ENCODE assay signal across 8 cellular contexts in genomic region chr6:70667711-70668498, GRCh38. TPM values are rescaled to one million over a fixed set of nuclear protein-coding genes. Genes with fewer than 3 reads are reported as not detected.
DNase-seq lines count a peak whose midpoint lies in the region; ATAC-seq, FAIRE-seq and TF ChIP-seq lines count a peak whose summit lies in the region.

SMAP1 (plus strand) TSS chr6:70667883; CDS start chr6:70668024, 141 bp downstream.

- TF ChIP-seq CTCF in WTC11 (IDR thresholded peaks at IDR 0.05) (no peak), bronchial epithelial cell (IDR thresholded peaks at IDR 0.05; ENCODE audit: insufficient read depth, low read length, severe bottlenecking) (no peak), smooth muscle cell (IDR thresholded peaks at IDR 0.05; ENCODE audit: borderline replicate concordance, insufficient read depth, poor library complexity, severe bottlenecking) (no peak)

- peak within 1 kb of the TSS; percentile 98 for H2AFZ ChIP-seq in smooth muscle cell (ENCODE audit: low read depth)

- peak within 1 kb of the TSS; percentile 78 for H3K4me3 Mint-ChIP-seq in WTC11

- H4K20me1 ChIP-seq in smooth muscle cell (ENCODE audit: low read depth) = peaks cover 40% of the 10 kb centered on the region

- peak within 1 kb of the TSS; percentile 81 for H3K27ac Mint-ChIP-seq in WTC11

- no peaks in the 10 kb centered on the region for H3K36me3 Mint-ChIP-seq in WTC11

- H3K27ac ChIP-seq in smooth muscle cell (ENCODE audit: low read depth) = peak within 1 kb of the TSS; percentile 80

- peak within 1 kb of the TSS; percentile 96 for H3K4me2 ChIP-seq in smooth muscle cell

- ATAC-seq in GM18873 (IDR thresholded peaks at IDR 0.05; ENCODE audit: low FRiP score, unreplicated experiment) (peak; percentile 80), HG03135 (IDR thresholded peaks at IDR 0.05; ENCODE audit: unreplicated experiment) (peak; percentile 87), WTC11 (peak; percentile 92)

- CTCF ChIA-PET in WTC11 (lab: Charles Lee) = interaction anchor here (0.8 to 1.9 kb wide), 5 partner anchors 19 to 447 kb away, joined by 4 to 10 read pairs (median 5); partner anchors contain the start of gene SDHAF4

- H3K36me3 ChIP-seq in bronchial epithelial cell (ENCODE audit: control insufficient read depth, insufficient read depth, low read length) (no peaks in the 10 kb centered on the region), smooth muscle cell (ENCODE audit: low read depth) (no peaks in the 10 kb centered on the region)

- FAIRE-seq in bronchial epithelial cell (lab: Jason Lieb, UNC) = no peak

- no peaks in the 10 kb centered on the region for H3K27me3 Mint-ChIP-seq in WTC11 (ENCODE audit: low read depth)

- peak within 1 kb of the TSS; percentile 81 for H3K9ac ChIP-seq in smooth muscle cell (ENCODE audit: low read depth)

- peaks cover 51% of the 10 kb centered on the region for H3K79me2 ChIP-seq in smooth muscle cell (ENCODE audit: low read depth)

- DNase-seq in AG08395 (ENCODE audit: low spot score) (peak; percentile 98), NCI-H2196 (lab: John Stamatoyannopoulos, UW; ENCODE audit: unreplicated experiment) (peak; percentile 93), WTC11 (ENCODE audit: low spot score) (peak; percentile 94), bronchial epithelial cell (ENCODE audit: low read depth) (peak; percentile 77), iPS-NIHi11 (ENCODE audit: low spot score) (peak; percentile 97), smooth muscle cell (lab: John Stamatoyannopoulos, UW; ENCODE audit: unreplicated experiment) (peak; percentile 82)

- H3K4me1 Mint-ChIP-seq in WTC11 = peaks cover 39% of the 10 kb centered on the region

- under 1% methylated on average over 60 of the region's 90 CpGs for WGBS in smooth muscle cell (ENCODE audit: low lambda C conversion rate)

- H3K4me3 ChIP-seq in bronchial epithelial cell (ENCODE audit: low read depth, low read length) = peak within 1 kb of the TSS; percentile 96
- peak within 1 kb of the TSS; percentile 94 for H3K4me3 ChIP-seq in smooth muscle cell

- H3K4me1 ChIP-seq in smooth muscle cell (ENCODE audit: low read depth) = peaks cover 22% of the 10 kb centered on the region

- no peaks in the 10 kb centered on the region for H3F3A ChIP-seq in smooth muscle cell (ENCODE audit: low read depth)

- no peaks in the 10 kb centered on the region for H3K9me3 Mint-ChIP-seq in WTC11

- H3K27me3 ChIP-seq in bronchial epithelial cell (ENCODE audit: control insufficient read depth, insufficient read depth, low read length) (no peaks in the 10 kb centered on the region), smooth muscle cell (ENCODE audit: low read depth) (no peaks in the 10 kb centered on the region)

- POLR2A ChIA-PET in WTC11 (lab: Charles Lee) = interaction anchor here (0.6 to 1.9 kb wide), 3 partner anchors 17 to 101 kb away, joined by 4 to 9 read pairs (median 6); partner anchors contain the start of gene SDHAF4

- no peaks in the 10 kb centered on the region for H3K9me3 ChIP-seq in smooth muscle cell (replicated peaks; ENCODE audit: low read depth)

TF ChIP-seq in WTC11, 78 proteins besides CTCF, POLR2A, EP300 and RAD21 (continues in another document):
- TF ChIP-seq RELA (CRISPR knock-in tag; IDR thresholded peaks at IDR 0.05; ENCODE audit: borderline replicate concordance) (peak; percentile 23; the same call in 1 of the 2 replicates), PREB (CRISPR knock-in tag; IDR thresholded peaks at IDR 0.05; ENCODE audit: borderline replicate concordance) (no peak), FOXJ3 (CRISPR knock-in tag; IDR thresholded peaks at IDR 0.05; ENCODE audit: borderline replicate concordance) (no peak), CREB1 (CRISPR knock-in tag; IDR thresholded peaks at IDR 0.05) (no peak), TP53 (CRISPR knock-in tag; IDR thresholded peaks at IDR 0.05) (peak; percentile 69; the same call in 1 of the 2 replicates), CREM (CRISPR knock-in tag; IDR thresholded peaks at IDR 0.05) (peak; percentile 39; the same call in 1 of the 2 replicates), ZNF219 (CRISPR knock-in tag; IDR thresholded peaks at IDR 0.05; ENCODE audit: borderline replicate concordance) (0 out of 2 replicates have a peak, but pooled peaks have one; percentile 39), FOXP1 (CRISPR knock-in tag; IDR thresholded peaks at IDR 0.05; ENCODE audit: borderline replicate concordance) (peak; percentile 87; the same call in 1 of the 2 replicates), KAT7 (CRISPR knock-in tag; IDR thresholded peaks at IDR 0.05; ENCODE audit: borderline replicate concordance) (peak; percentile 93), MXD4 (CRISPR knock-in tag; IDR thresholded peaks at IDR 0.05; ENCODE audit: borderline replicate concordance) (no peak), ZMAT4 (CRISPR knock-in tag; IDR thresholded peaks at IDR 0.05) (no peak), NFATC4 (CRISPR knock-in tag; IDR thresholded peaks at IDR 0.05) (no peak), E2F5 (CRISPR knock-in tag; IDR thresholded peaks at IDR 0.05) (peak; percentile 90), ZNF121 (CRISPR knock-in tag; IDR thresholded peaks at IDR 0.05) (no peak), STAT6 (CRISPR knock-in tag; conservative IDR thresholded peaks at IDR 0.05; ENCODE audit: low read depth) (no peak), ZNF263 (CRISPR knock-in tag; IDR thresholded peaks at IDR 0.05; ENCODE audit: low read depth) (peak; percentile 33; the same call in 1 of the 2 replicates)

RNA-seq across cellular contexts. Expression of gene SMAP1, which starts in this region (rescaled TPM):
- total RNA-seq in WTC11 (2021) = 27.6 to 29.0 TPM (median 28.3 TPM) in 3 replicates
- 12.4 and 19.2 TPM in 2 replicates for total RNA-seq in bronchial epithelial cell
- 39.8 and 41.7 TPM in 2 replicates for total RNA-seq in smooth muscle cell
- 21.7 and 22.7 TPM in 2 replicates for polyA plus RNA-seq in smooth muscle cell

Comparison
In these comparisons a context has a peak if more than half of its experiments do, and no peak if none do; other contexts are left out.
1. Peak in every context shown above with its lines: DNase-seq, ATAC-seq, H3K4me3 ChIP-seq and H3K27ac ChIP-seq.